ENCODE assay signal across 32 cellular contexts in genomic region chr20:58504566-58504965, GRCh38. TPM values are rescaled to one million over a fixed set of nuclear protein-coding genes. Genes with fewer than 3 reads are reported as not detected.
"Had no signal": no experiment of that assay in that cellular context is flagged by ENCODE, and none has a peak within 500 bp of the region (broad histone marks: within the 10 kb centered on the region; RNA-seq: fewer than 3 reads in every experiment).

No MANE protein-coding gene starts in this region.

- H3K9ac ChIP-seq: parathyroid adenoma had no signal

- H3K27me3 ChIP-seq: neutrophil, ovary, right lobe of liver, sigmoid colon, suprapubic skin, testis, tibial artery, transverse colon, upper lobe of right lung, vagina had no signal

- H3K4me1 Mint-ChIP-seq: naive B cell; nephron progenitor cell; neural crest cell; stimulated activated effector memory CD8-positive, alpha-beta T cell treated with anti-CD3 and anti-CD28 coated beads, Interleukin-12 subunit alpha, Interleukin-12 subunit beta, amount 100 ng/mL, for 72 hours had no signal

- H3K9me3 ChIP-seq: prostate gland, right lobe of liver, testis, vagina had no signal

- H3K27ac ChIP-seq: neutrophil, ovary, parathyroid adenoma, prostate gland, right lobe of liver, sigmoid colon, suprapubic skin, testis, tibial artery, transverse colon, upper lobe of right lung, vagina had no signal

- H3K4me3 Mint-ChIP-seq: naive thymus-derived CD8-positive, alpha-beta T cell; natural killer cell treated with Interleukin-12 subunit alpha and Interleukin-12 subunit beta and Interleukin-15 and Interleukin-18, amount 100 ng/mL, for 72 hours; nephron progenitor cell; neural crest cell; stimulated activated effector memory CD8-positive, alpha-beta T cell treated with anti-CD3 and anti-CD28 coated beads, Interleukin-12 subunit alpha, Interleukin-12 subunit beta, amount 100 ng/mL, for 72 hours; stimulated activated naive B cell treated with anti-CD40 and anti-IgM and Interleukin-4, amounts not matched to agents 10 μg/mL and 1 μg/mL and 100 μg/mL, for 72 hours; stimulated activated naive CD8-positive, alpha-beta T cell treated with anti-CD3 and anti-CD28 coated beads, Interleukin-15, Interleukin-2, amounts not matched to agents 100 ng/mL and 50 ng/mL, for 24 hours; type B pancreatic cell had no signal

- DNase-seq: naive B cell; naive thymus-derived CD8-positive, alpha-beta T cell; nephron progenitor cell; nucleus accumbens; ovary; posterior cingulate gyrus; retina; right cardiac atrium; right lobe of liver; sigmoid colon; small intestine; stimulated activated CD4-positive, alpha-beta T cell treated with anti-CD3 and anti-CD28 coated beads, Interleukin-15, amount 100 ng/mL, for 24 hours; stimulated activated CD4-positive, alpha-beta T cell treated with anti-CD3 and anti-CD28 coated beads, Interleukin-2, amount 100 ng/mL, for 24 hours; stimulated activated CD4-positive, alpha-beta T cell treated with anti-CD3 and anti-CD28 coated beads, Interleukin-2, amount 100 ng/mL, for 48 hours; stimulated activated CD4-positive, alpha-beta T cell treated with anti-CD3 and anti-CD28 coated beads, Interleukin-4, amount 100 ng/mL, for 24 hours; stimulated activated naive B cell treated with anti-CD40 and anti-IgM and Interleukin-4, amounts not matched to agents 10 μg/mL and 1 μg/mL and 100 μg/mL, for 72 hours; stimulated activated naive CD4-positive, alpha-beta T cell treated with Interleukin-2 at 50 U/mL for 16 hours; substantia nigra; testis; tibial artery; transverse colon; upper lobe of right lung had no signal

- H3K4me3 ChIP-seq: ovary, prostate gland, right lobe of liver, sigmoid colon, suprapubic skin, testis, tibial artery, transverse colon, upper lobe of right lung, vagina had no signal

- H3K4me1 ChIP-seq: parathyroid adenoma, prostate gland, right lobe of liver, sigmoid colon, suprapubic skin, testis, tibial artery, transverse colon, upper lobe of right lung, vagina had no signal

- FAIRE-seq: small intestine had no signal

- H3K36me3 ChIP-seq: neutrophil, ovary, prostate gland, right lobe of liver, sigmoid colon, suprapubic skin, transverse colon, upper lobe of right lung, vagina had no signal

- H3K27ac Mint-ChIP-seq: naive B cell; naive thymus-derived CD8-positive, alpha-beta T cell; natural killer cell treated with Interleukin-12 subunit alpha and Interleukin-12 subunit beta and Interleukin-15 and Interleukin-18, amount 100 ng/mL, for 72 hours; nephron progenitor cell; stimulated activated effector memory CD8-positive, alpha-beta T cell treated with anti-CD3 and anti-CD28 coated beads, Interleukin-12 subunit alpha, Interleukin-12 subunit beta, amount 100 ng/mL, for 72 hours; stimulated activated naive B cell treated with anti-CD40 and anti-IgM and Interleukin-4, amounts not matched to agents 10 μg/mL and 1 μg/mL and 100 μg/mL, for 72 hours; stimulated activated naive CD8-positive, alpha-beta T cell treated with anti-CD3 and anti-CD28 coated beads, Interleukin-15, Interleukin-2, amounts not matched to agents 100 ng/mL and 50 ng/mL, for 24 hours; type B pancreatic cell had no signal

- H3K36me3 Mint-ChIP-seq: stimulated activated effector memory CD8-positive, alpha-beta T cell treated with anti-CD3 and anti-CD28 coated beads, Interleukin-12 subunit alpha, Interleukin-12 subunit beta, amount 100 ng/mL, for 72 hours; type B pancreatic cell had no signal

RNA-seq across cellular contexts. Expression of gene APCDD1L, which starts 10.6 kb away (rescaled TPM):
- total RNA-seq: naive thymus-derived CD8-positive, alpha-beta T cell; natural killer cell treated with Interleukin-12 subunit alpha and Interleukin-12 subunit beta and Interleukin-15 and Interleukin-18, amount 100 ng/mL, for 72 hours; neural crest cell; upper lobe of right lung had no signal
